9 cellular contexts compared by ENCODE assay signal in genomic region chr4:2812600-2812932, GRCh38. TPM values are rescaled to one million over a fixed set of nuclear protein-coding genes. Genes with fewer than 3 reads are reported as not detected.
DNase-seq lines count a peak whose midpoint lies in the region; ATAC-seq and TF ChIP-seq lines count a peak whose summit lies in the region.
"Had no signal": no experiment of that assay in that cellular context is flagged by ENCODE, and none has a peak within 500 bp of the region (broad histone marks: within the 10 kb centered on the region; RNA-seq: fewer than 3 reads in every experiment).

No MANE protein-coding gene starts in this region.

- no peaks in the 10 kb centered on the region for H3K9me3 ChIP-seq in SK-N-MC (ENCODE audit: low read depth, low read length)

- peak overlapping the region; percentile 91 for H3K27ac ChIP-seq in SK-N-MC

- peak overlapping the region; percentile 96 for H3K27ac Mint-ChIP-seq in stimulated activated naive B cell treated with anti-CD40 and anti-IgM and Interleukin-4, amounts not matched to agents 10 μg/mL and 1 μg/mL and 100 μg/mL, for 72 hours
- H3K27ac Mint-ChIP-seq in WTC11, result no peak overlapping the region

- H3K4me3 Mint-ChIP-seq in stimulated activated naive B cell treated with anti-CD40 and anti-IgM and Interleukin-4, amounts not matched to agents 10 μg/mL and 1 μg/mL and 100 μg/mL, for 72 hours, result peak overlapping the region; percentile 88 to 92
- H3K4me3 Mint-ChIP-seq in WTC11, result no peak overlapping the region
- H3K4me3 Mint-ChIP-seq: endodermal cell had no signal

- peaks cover 73 to 94% of the 10 kb centered on the region in 2 donors for H3K4me1 Mint-ChIP-seq in stimulated activated naive B cell treated with anti-CD40 and anti-IgM and Interleukin-4, amounts not matched to agents 10 μg/mL and 1 μg/mL and 100 μg/mL, for 72 hours
- H3K4me1 Mint-ChIP-seq in WTC11, result peaks cover 19% of the 10 kb centered on the region
- H3K4me1 Mint-ChIP-seq: endodermal cell had no signal

- CTCF ChIA-PET in WTC11 (lab: Charles Lee), result interaction anchor here (1.3 to 1.6 kb wide), 2 partner anchors 12 to 49 kb away, joined by 4 to 7 read pairs; no protein-coding TSS in a partner anchor

- H3K9ac ChIP-seq in SK-N-MC (ENCODE audit: insufficient read length), result peak overlapping the region; percentile 51

- TF ChIP-seq CTCF in fibroblast of mammary gland (conservative IDR thresholded peaks at IDR 0.05; ENCODE audit: control insufficient read depth, insufficient read depth, low read depth, low read length) (no peak), WTC11 (IDR thresholded peaks at IDR 0.05) (no peak)

- H3K27me3 Mint-ChIP-seq in stimulated activated naive B cell treated with anti-CD40 and anti-IgM and Interleukin-4, amounts not matched to agents 10 μg/mL and 1 μg/mL and 100 μg/mL, for 72 hours, result no peaks in the 10 kb centered on the region
- peaks cover 10% of the 10 kb centered on the region for H3K27me3 Mint-ChIP-seq in WTC11 (ENCODE audit: low read depth)

- POLR2A ChIA-PET in WTC11 (lab: Charles Lee), result no interaction called here

- no peaks in the 10 kb centered on the region for H3K9me3 Mint-ChIP-seq in stimulated activated naive B cell treated with anti-CD40 and anti-IgM and Interleukin-4, amounts not matched to agents 10 μg/mL and 1 μg/mL and 100 μg/mL, for 72 hours
- H3K9me3 Mint-ChIP-seq in WTC11, result no peaks in the 10 kb centered on the region

- DNase-seq in DMS 273 (lab: John Stamatoyannopoulos, UW; ENCODE audit: unreplicated experiment) (peak; percentile 59), DMS 273 treated with DMSO at 0.1 percent for 48 hours (lab: John Stamatoyannopoulos, UW) (no peak), SK-N-MC (ENCODE audit: low read depth, low spot score) (no peak), fibroblast of mammary gland (ENCODE audit: low read depth) (no peak), WTC11 (ENCODE audit: low spot score) (no peak), NCI-H2107 (lab: John Stamatoyannopoulos, UW) (no peak), mucosa of gallbladder (ENCODE audit: low spot score) (no peak)
- DNase-seq in stimulated activated naive B cell treated with anti-CD40 and anti-IgM and Interleukin-4, amounts not matched to agents 10 μg/mL and 1 μg/mL and 100 μg/mL, for 72 hours, result no peak

- H3K36me3 ChIP-seq in SK-N-MC (ENCODE audit: insufficient read depth, low read length), result no peaks in the 10 kb centered on the region

- ATAC-seq in stimulated activated naive B cell treated with anti-CD40 and anti-IgM and Interleukin-4, amounts not matched to agents 10 μg/mL and 1 μg/mL and 100 μg/mL, for 72 hours (replicated peaks), result peak; percentile 3 to 12
- no peak for ATAC-seq in WTC11

- peaks cover 16 to 41% of the 10 kb centered on the region in 2 donors for H3K36me3 Mint-ChIP-seq in stimulated activated naive B cell treated with anti-CD40 and anti-IgM and Interleukin-4, amounts not matched to agents 10 μg/mL and 1 μg/mL and 100 μg/mL, for 72 hours
- H3K36me3 Mint-ChIP-seq in WTC11, result no peaks in the 10 kb centered on the region

- H3K4me3 ChIP-seq in SK-N-MC, result peak overlapping the region; percentile 43; the same call in 1 of the 2 replicates
- H3K4me3 ChIP-seq in fibroblast of mammary gland (ENCODE audit: control insufficient read depth, low read depth, low read length), result peak overlapping the region; percentile 34

TF ChIP-seq in WTC11, 78 proteins besides CTCF, POLR2A, EP300 and RAD21:
- TF ChIP-seq HMGXB4 (CRISPR knock-in tag; IDR thresholded peaks at IDR 0.05) (no peak), GABPB1 (CRISPR knock-in tag; IDR thresholded peaks at IDR 0.05) (no peak), FOXK1 (CRISPR knock-in tag; IDR thresholded peaks at IDR 0.05) (no peak), IRF1 (CRISPR knock-in tag; IDR thresholded peaks at IDR 0.05) (no peak), NFATC4 (CRISPR knock-in tag; IDR thresholded peaks at IDR 0.05) (no peak), ATF2 (CRISPR knock-in tag; IDR thresholded peaks at IDR 0.05; ENCODE audit: borderline replicate concordance, low read depth) (no peak), E2F5 (CRISPR knock-in tag; IDR thresholded peaks at IDR 0.05) (no peak), EMX1 (CRISPR knock-in tag; IDR thresholded peaks at IDR 0.05) (no peak), ETV6 (CRISPR knock-in tag; IDR thresholded peaks at IDR 0.05) (no peak), KAT7 (CRISPR knock-in tag; IDR thresholded peaks at IDR 0.05; ENCODE audit: borderline replicate concordance) (no peak), NFYB (CRISPR knock-in tag; conservative IDR thresholded peaks at IDR 0.05; ENCODE audit: low read depth) (no peak), PRDM15 (CRISPR knock-in tag; IDR thresholded peaks at IDR 0.05) (no peak), ATF3 (CRISPR knock-in tag; conservative IDR thresholded peaks at IDR 0.05) (no peak)

RNA-seq across cellular contexts. Expression of gene SH3BP2, which starts 19.7 kb away (rescaled TPM):
- total RNA-seq in WTC11 (2021) (43.2 to 49.1 TPM (median 44.5 TPM) in 3 replicates), mucosa of gallbladder (62.1 TPM)

RNA-seq across cellular contexts. Expression of gene ADD1, which starts 31.1 kb away (rescaled TPM):
- 164 to 178 TPM (median 167 TPM) in 3 replicates for total RNA-seq in WTC11 (2021)
- 346 TPM for total RNA-seq in mucosa of gallbladder

RNA-seq across cellular contexts. Expression of gene TNIP2, which starts 56.4 kb away (rescaled TPM):
- total RNA-seq in WTC11 (2021) (39.3 to 44.4 TPM (median 41.5 TPM) in 3 replicates), mucosa of gallbladder (42.2 TPM)
